1 cellular context compared by ENCODE assay signal in the genomic region with DNA sequence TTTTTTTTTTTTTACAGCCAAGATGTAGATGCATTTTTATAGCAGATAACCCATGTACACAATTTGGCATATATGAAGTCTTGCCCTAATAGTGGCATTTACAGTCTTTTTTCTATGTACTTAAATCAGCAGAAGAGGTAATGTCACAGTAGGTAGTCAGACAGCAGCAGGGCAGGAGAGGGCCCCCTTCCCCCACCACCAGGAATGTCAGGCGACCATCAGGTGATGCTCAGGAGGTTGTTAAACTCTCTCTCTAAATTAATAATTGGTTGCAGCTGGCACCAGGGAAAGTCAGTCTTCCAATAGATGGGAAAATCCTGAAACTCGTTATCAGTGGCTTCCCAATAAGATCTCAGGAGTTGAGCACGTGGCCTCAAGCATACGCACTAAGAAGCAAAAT.
TF ChIP-seq lines count a peak whose summit lies in the region.

No MANE protein-coding gene starts in this region.

TF ChIP-seq in GM23338, 12 proteins besides CTCF, POLR2A, EP300 and RAD21 (continued from another document):
- TF ChIP-seq, protein P1, sequence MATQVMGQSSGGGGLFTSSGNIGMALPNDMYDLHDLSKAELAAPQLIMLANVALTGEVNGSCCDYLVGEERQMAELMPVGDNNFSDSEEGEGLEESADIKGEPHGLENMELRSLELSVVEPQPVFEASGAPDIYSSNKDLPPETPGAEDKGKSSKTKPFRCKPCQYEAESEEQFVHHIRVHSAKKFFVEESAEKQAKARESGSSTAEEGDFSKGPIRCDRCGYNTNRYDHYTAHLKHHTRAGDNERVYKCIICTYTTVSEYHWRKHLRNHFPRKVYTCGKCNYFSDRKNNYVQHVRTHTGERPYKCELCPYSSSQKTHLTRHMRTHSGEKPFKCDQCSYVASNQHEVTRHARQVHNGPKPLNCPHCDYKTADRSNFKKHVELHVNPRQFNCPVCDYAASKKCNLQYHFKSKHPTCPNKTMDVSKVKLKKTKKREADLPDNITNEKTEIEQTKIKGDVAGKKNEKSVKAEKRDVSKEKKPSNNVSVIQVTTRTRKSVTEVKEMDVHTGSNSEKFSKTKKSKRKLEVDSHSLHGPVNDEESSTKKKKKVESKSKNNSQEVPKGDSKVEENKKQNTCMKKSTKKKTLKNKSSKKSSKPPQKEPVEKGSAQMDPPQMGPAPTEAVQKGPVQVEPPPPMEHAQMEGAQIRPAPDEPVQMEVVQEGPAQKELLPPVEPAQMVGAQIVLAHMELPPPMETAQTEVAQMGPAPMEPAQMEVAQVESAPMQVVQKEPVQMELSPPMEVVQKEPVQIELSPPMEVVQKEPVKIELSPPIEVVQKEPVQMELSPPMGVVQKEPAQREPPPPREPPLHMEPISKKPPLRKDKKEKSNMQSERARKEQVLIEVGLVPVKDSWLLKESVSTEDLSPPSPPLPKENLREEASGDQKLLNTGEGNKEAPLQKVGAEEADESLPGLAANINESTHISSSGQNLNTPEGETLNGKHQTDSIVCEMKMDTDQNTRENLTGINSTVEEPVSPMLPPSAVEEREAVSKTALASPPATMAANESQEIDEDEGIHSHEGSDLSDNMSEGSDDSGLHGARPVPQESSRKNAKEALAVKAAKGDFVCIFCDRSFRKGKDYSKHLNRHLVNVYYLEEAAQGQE (IDR thresholded peaks at IDR 0.05; ENCODE audit: unreplicated experiment), result no peak
TF ChIP-seq in GM23338: peak in this region for 0.
